Comparison of ENCODE assay signal across 33 cellular contexts in the genomic region with DNA sequence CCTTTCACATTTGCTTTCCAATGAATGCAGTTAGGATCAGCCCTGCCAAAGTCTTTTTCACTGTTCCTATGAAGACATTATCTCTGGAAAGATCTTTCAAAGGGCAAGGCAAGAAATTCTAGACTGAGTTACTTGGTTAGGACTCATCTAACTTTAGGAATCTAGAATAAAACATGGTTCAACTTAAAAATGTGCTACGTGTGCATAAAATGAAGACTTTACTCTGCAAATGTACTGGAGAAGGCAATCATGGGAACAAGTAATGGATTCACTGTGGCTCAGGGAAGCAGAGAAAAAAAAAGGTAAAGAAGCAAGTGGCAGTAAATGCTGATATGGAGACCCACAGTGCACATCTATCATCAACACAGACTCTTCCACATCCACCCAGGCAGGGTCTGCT.
"Had no signal": no experiment of that assay in that cellular context is flagged by ENCODE, and none has a peak within 500 bp of the region (broad histone marks: within the 10 kb centered on the region; RNA-seq: fewer than 3 reads in every experiment).

No MANE protein-coding gene starts in this region.

- H3K27ac ChIP-seq: adrenal gland, ascending aorta, body of pancreas, brain microvascular endothelial cell, breast epithelium, cardiac muscle cell had no signal

- FAIRE-seq: astrocyte, bronchial epithelial cell, colon had no signal

- DNase-seq: activated effector memory CD4-positive, alpha-beta T cell treated with anti-CD3 and anti-CD28 coated beads, Interleukin-2, amount 50 U/mL, for 16 hours; activated effector memory CD4-positive, alpha-beta T cell treated with Interleukin-2 at 50 U/mL for 16 hours; activated gamma-delta T cell; activated gamma-delta T cell treated with Interleukin-2 at 50 U/mL for 16 hours; activated naive CD4-positive, alpha-beta T cell; activated naive CD4-positive, alpha-beta T cell treated with anti-CD3 and anti-CD28 coated beads for 36 hours; activated naive CD4-positive, alpha-beta T cell treated with anti-CD3 and anti-CD28 coated beads, Interleukin-2, amount 10 ng/mL, durations not matched to agents 7 days and 5 days; activated naive CD4-positive, alpha-beta T cell treated with anti-CD3 and anti-CD28 coated beads, Interleukin-2, amount 50 U/mL, for 16 hours; activated naive CD4-positive, alpha-beta T cell treated with Interleukin-2 at 50 U/mL for 16 hours; activated naive CD8-positive, alpha-beta T cell treated with anti-CD3 and anti-CD28 coated beads for 36 hours; activated naive CD8-positive, alpha-beta T cell treated with anti-CD3 and anti-CD28 coated beads, Interleukin-2, amount 10 ng/mL, durations not matched to agents 7 days and 5 days; activated naive CD8-positive, alpha-beta T cell treated with anti-CD3 and anti-CD28 coated beads, Interleukin-2, amount 50 U/mL, for 24 hours; activated T-cell treated with anti-CD3 and anti-CD28 coated beads, Interleukin-2, amount 50 U/mL, for 4 hours; activated T-cell treated with anti-CD3 and anti-CD28 coated beads, Interleukin-2, amount 50 U/mL, for 48 hours; activated T-cell treated with anti-CD3 and anti-CD28 coated beads, Interleukin-2, amount 50 U/mL, for 72 hours; adrenal gland; amniotic stem cell; amygdala; anterior cingulate cortex; aorta; body of pancreas; brain microvascular endothelial cell; caudate nucleus; central memory CD4-positive, alpha-beta T cell; cerebellar nuclear complex had no signal

- H3K27me3 ChIP-seq: adrenal gland, ascending aorta, body of pancreas, brain microvascular endothelial cell, breast epithelium, cardiac muscle cell had no signal

- H3K9me3 ChIP-seq: adrenal gland, ascending aorta, body of pancreas, breast epithelium had no signal

- ATAC-seq: activated naive CD4-positive, alpha-beta T cell treated with anti-CD3 and anti-CD28 coated beads, Interleukin-2, amount 50 U/mL, for 72 hours; activated naive CD8-positive, alpha-beta T cell treated with anti-CD3 and anti-CD28 coated beads, Interleukin-2, amount 50 U/mL, for 24 hours; activated T-cell treated with anti-CD3 and anti-CD28 coated beads, Interleukin-2, amount 50 U/mL, for 4 hours; activated T-cell treated with anti-CD3 and anti-CD28 coated beads, Interleukin-2, amount 50 U/mL, for 72 hours; activated T-helper 17 cell treated with anti-CD3 and anti-CD28 coated beads, Interleukin-2, amount 50 U/mL, for 72 hours; body of pancreas had no signal

- H3K4me1 ChIP-seq: adrenal gland, ascending aorta, body of pancreas, breast epithelium had no signal

- H3K36me3 ChIP-seq: adrenal gland, ascending aorta, brain microvascular endothelial cell, breast epithelium, cardiac muscle cell had no signal

- H3K4me3 ChIP-seq: adrenal gland, ascending aorta, body of pancreas, breast epithelium, cardiac muscle cell had no signal
